In genomic region chr3:69426291-69426690, GRCh38 we compare ENCODE assay signal across 15 cellular contexts. TPM values are rescaled to one million over a fixed set of nuclear protein-coding genes. Genes with fewer than 3 reads are reported as not detected.
DNase-seq lines count a peak whose midpoint lies in the region; ATAC-seq, FAIRE-seq and TF ChIP-seq lines count a peak whose summit lies in the region.
"Had no signal": no experiment of that assay in that cellular context is flagged by ENCODE, and none has a peak within 500 bp of the region (broad histone marks: within the 10 kb centered on the region; RNA-seq: fewer than 3 reads in every experiment).

No MANE protein-coding gene starts in this region.

- H3K27me3 ChIP-seq in Caco-2 (replicated peaks; ENCODE audit: control insufficient read depth, insufficient read depth, low read length) (no peaks in the 10 kb centered on the region), GM12878 (replicated peaks in 1 of 2; ENCODE audit: control insufficient read depth in 2 of 2, insufficient read depth in 2 of 2, low read length in 1 of 2) (no peaks in the 10 kb centered on the region; a peak in 1 of 4 replicates), neuronal stem cell (ENCODE audit: control insufficient read depth in 3 of 3, insufficient read depth in 3 of 3, low read depth in 1 of 3, low read length in 3 of 3) (no peaks in the 10 kb centered on the region), mammary epithelial cell (ENCODE audit: insufficient read depth, low read length) (no peaks in the 10 kb centered on the region), left lung (no peaks in the 10 kb centered on the region)
- H3K27me3 ChIP-seq: SJSA1 had no signal

- RAD21 ChIA-PET in GM12878 (lab: Charles Lee; ENCODE audit: unreplicated experiment): interaction anchor here (0.9 to 6.3 kb wide), 11 partner anchors 11 to 268 kb away, joined by 3 to 47 read pairs (median 4); no protein-coding TSS in a partner anchor

- peak overlapping the region; percentile 44 for H3K4me3 Mint-ChIP-seq in Caco-2 (ENCODE audit: unreplicated experiment)
- H3K4me3 Mint-ChIP-seq: B cell had no signal

- no peak overlapping the region for H2BK120ac ChIP-seq in neuronal stem cell (ENCODE audit: low read depth, low read length)

- no peaks in the 10 kb centered on the region for H3K9me3 Mint-ChIP-seq in Caco-2 (ENCODE audit: unreplicated experiment)

- H3K4me1 Mint-ChIP-seq in Caco-2 (ENCODE audit: low read depth, unreplicated experiment): peaks cover 28% of the 10 kb centered on the region
- H3K4me1 Mint-ChIP-seq: B cell had no signal

- H3K23ac ChIP-seq in neuronal stem cell (ENCODE audit: low read depth, low read length, poor library complexity): no peak overlapping the region

- ATAC-seq in GM12878 (peak; percentile 32; the same call in 2 of the 3 replicates), left lung (no peak)
- ATAC-seq: Panc1 had no signal

- no peak for TF ChIP-seq CTCF in Caco-2 (IDR thresholded peaks at IDR 0.05; ENCODE audit: insufficient read depth in 1 of 2, low read depth in 1 of 2, low read length in 1 of 2, severe bottlenecking in 1 of 2, unreplicated experiment in 1 of 2)
- TF ChIP-seq CTCF in NB4 (IDR thresholded peaks at IDR 0.05; ENCODE audit: low read depth, low read length): no peak
- TF ChIP-seq CTCF in GM12878 (IDR thresholded peaks at IDR 0.05 in 2 of 3, conservative IDR thresholded peaks at IDR 0.05 in 1 of 3; ENCODE audit: control insufficient read depth in 2 of 3, extremely low read depth in 1 of 3, insufficient read depth in 1 of 3, low read depth in 3 of 3, low read length in 3 of 3): no peak
- TF ChIP-seq CTCF in mammary epithelial cell (conservative IDR thresholded peaks at IDR 0.05 in 1 of 2, IDR thresholded peaks at IDR 0.05 in 1 of 2; ENCODE audit: extremely low read depth in 1 of 2, insufficient read depth in 1 of 2, low read depth in 1 of 2, low read length in 2 of 2): no peak
- no peak for TF ChIP-seq CTCF in left lung (IDR thresholded peaks at IDR 0.05)

- intact Hi-C loops in Caco-2 (cut with micrococcal nuclease; ENCODE audit: unreplicated experiment): loop anchor here (1.0 to 5.0 kb wide), 2 partner anchors 13 to 246 kb away; no protein-coding TSS in a partner anchor
- intact Hi-C loops in GM12878 (cut with micrococcal nuclease; ENCODE audit: unreplicated experiment): loop anchor here (5.0 kb wide), 3 partner anchors 119 to 304 kb away; partner anchors contain the start of gene LMOD3
- intact Hi-C loops in mammary epithelial cell (cut with micrococcal nuclease): loop anchor here (5.0 kb wide), 1 partner anchor 246 kb away; no protein-coding TSS in a partner anchor
- intact Hi-C loops in left lung (cut with DNase I): loop anchor here in 1 of 2 donors (10.0 kb wide), 1 partner anchor 101 kb away; no protein-coding TSS in a partner anchor

- H3K27ac ChIP-seq in GM12878 (ENCODE audit: control insufficient read depth, insufficient read depth) (no peak overlapping the region), neuronal stem cell (replicated peaks; ENCODE audit: low read length) (no peak overlapping the region), mammary epithelial cell (ENCODE audit: insufficient read depth, low read depth, low read length) (no peak overlapping the region), left lung (no peak overlapping the region)
- H3K27ac ChIP-seq: SJSA1 had no signal

- CTCF ChIA-PET in Caco-2 (lab: Charles Lee) (interaction anchor here (1.0 to 1.7 kb wide), 4 partner anchors 16 to 264 kb away, joined by 3 to 7 read pairs (median 5); no protein-coding TSS in a partner anchor), GM12878 (lab: Yijun Ruan, JAX) (interaction anchor here (0.8 to 10.5 kb wide), 21 partner anchors 9 to 325 kb away, joined by 3 to 158 read pairs (median 6); no protein-coding TSS in a partner anchor), mammary epithelial cell (lab: Charles Lee; ENCODE audit: low non-redundant PET) (no interaction called here)

- BruUV-seq in Caco-2 (replicated peaks; lab: Mats Ljungman, UMichigan) (no TSS peak), GM12878 (replicated peaks; lab: Mats Ljungman, UMichigan) (no TSS peak), mammary epithelial cell (replicated peaks; lab: Mats Ljungman, UMichigan) (no TSS peak)

- dilution Hi-C loops in mammary epithelial cell (cut with HindIII; ENCODE audit: low sequenced_read_pairs): no loop called here

- no peak overlapping the region for H3K18ac ChIP-seq in neuronal stem cell (ENCODE audit: low read length)

- no peak overlapping the region for H2BK5ac ChIP-seq in neuronal stem cell (ENCODE audit: low read length)

- no peaks in the 10 kb centered on the region for H3K36me3 Mint-ChIP-seq in Caco-2 (ENCODE audit: insufficient read depth, unreplicated experiment)

- H4K20me1 ChIP-seq in GM12878 (ENCODE audit: control insufficient read depth, insufficient read depth) (no peaks in the 10 kb centered on the region), mammary epithelial cell (ENCODE audit: insufficient read depth, low read length) (no peaks in the 10 kb centered on the region)

- H3K79me1 ChIP-seq in neuronal stem cell (ENCODE audit: low read depth, low read length): no peaks in the 10 kb centered on the region

- H3K4me1 ChIP-seq in Caco-2 (peaks cover 21% of the 10 kb centered on the region), GM12878 (ENCODE audit: control insufficient read depth, insufficient read depth, low read length) (no peaks in the 10 kb centered on the region), neuronal stem cell (ENCODE audit: control insufficient read depth in 2 of 2, insufficient read depth in 1 of 2, low read depth in 1 of 2, low read length in 2 of 2) (no peaks in the 10 kb centered on the region), mammary epithelial cell (ENCODE audit: insufficient read depth, low read length) (peaks cover 26% of the 10 kb centered on the region), left lung (peaks cover under 1 to 6% of the 10 kb centered on the region in 2 donors)
- H3K4me1 ChIP-seq: SJSA1 had no signal

- FAIRE-seq in GM12878 (lab: Jason Lieb, UNC): no peak

- TF ChIP-seq EP300 in GM12878 (IDR thresholded peaks at IDR 0.05; ENCODE audit: borderline replicate concordance in 1 of 2, control insufficient read depth in 1 of 2, low read depth in 2 of 2, low read length in 2 of 2): no peak

- 44% methylated on average over 5 of the region's 5 CpGs for WGBS in GM12878 (ENCODE audit: insufficient coverage, insufficient replicate concordance, low lambda C conversion rate, missing lambda C conversion rate)
- no CpG with 5 or more reads among the region's 5 CpGs for WGBS in neuronal stem cell (ENCODE audit: extremely low coverage in 2 of 2, insufficient read length in 2 of 2, insufficient replicate concordance in 1 of 2), 2 donors
- WGBS in mammary epithelial cell (ENCODE audit: low coverage, missing lambda C conversion rate): 86% methylated on average over 5 of the region's 5 CpGs

- H3K27me3 Mint-ChIP-seq in Caco-2 (ENCODE audit: insufficient read depth, unreplicated experiment): no peaks in the 10 kb centered on the region
- H3K27me3 Mint-ChIP-seq: B cell had no signal

- H3K9ac ChIP-seq in GM12878 (ENCODE audit: control insufficient read depth, insufficient read depth, low read length): no peak overlapping the region
- no peak overlapping the region for H3K9ac ChIP-seq in neuronal stem cell (ENCODE audit: low read depth, low read length, poor library complexity)
- H3K9ac ChIP-seq in mammary epithelial cell (ENCODE audit: insufficient read depth, low read length): no peak overlapping the region

- SMC1A ChIA-PET in GM12878 (lab: Charles Lee; ENCODE audit: uncharacterized antibody, unreplicated experiment): interaction anchor here (1.0 to 8.4 kb wide), 11 partner anchors 11 to 306 kb away, joined by 3 to 100 read pairs (median 42); no protein-coding TSS in a partner anchor

- in situ Hi-C loops in GM12878 (cut with MboI) (no loop called here), mammary epithelial cell (cut with MboI; ENCODE audit: low sequenced_read_pairs in 2 of 2) (loop anchor here (10.0 to 25.0 kb wide), 3 partner anchors 236 to 271 kb away; no protein-coding TSS in a partner anchor)

- no peak overlapping the region for H2BK12ac ChIP-seq in neuronal stem cell (ENCODE audit: low read length)

- H3K27ac Mint-ChIP-seq in Caco-2 (ENCODE audit: unreplicated experiment): peak overlapping the region; percentile 77
- H3K27ac Mint-ChIP-seq: B cell had no signal

- H2BK15ac ChIP-seq in neuronal stem cell (ENCODE audit: low read length): no peak overlapping the region

- H3K9me3 ChIP-seq in Caco-2 (no peaks in the 10 kb centered on the region), GM12878 (replicated peaks; ENCODE audit: control insufficient read depth, insufficient read depth, low read length) (no peaks in the 10 kb centered on the region), neuronal stem cell (replicated peaks in 1 of 2; ENCODE audit: control insufficient read depth in 2 of 2, insufficient read depth in 1 of 2, low read depth in 1 of 2, low read length in 2 of 2) (no peaks in the 10 kb centered on the region), mammary epithelial cell (replicated peaks; ENCODE audit: insufficient read depth, low read length) (no peaks in the 10 kb centered on the region), left lung (no peaks in the 10 kb centered on the region)
- H3K9me3 ChIP-seq: SJSA1 had no signal

- H3K4me2 ChIP-seq in GM12878 (ENCODE audit: control insufficient read depth, insufficient read depth) (no peak overlapping the region), neuronal stem cell (ENCODE audit: insufficient read depth, low read length, poor library complexity, severe bottlenecking) (no peak overlapping the region), mammary epithelial cell (ENCODE audit: insufficient read depth, low read depth, low read length) (no peak overlapping the region)

- H2AK5ac ChIP-seq in neuronal stem cell (ENCODE audit: low read depth, low read length): no peak overlapping the region

- no peak overlapping the region for H3K4ac ChIP-seq in neuronal stem cell (ENCODE audit: low read length)

- TF ChIP-seq POLR2A in NB4 (IDR thresholded peaks at IDR 0.05; ENCODE audit: extremely low read depth, insufficient read length) (no peak), GM12878 (IDR thresholded peaks at IDR 0.05; ENCODE audit: low read depth, low read length) (no peak)

- H4K8ac ChIP-seq in neuronal stem cell (ENCODE audit: low read depth, low read length): no peak overlapping the region

- no peak for TF ChIP-seq RAD21 in GM12878 (IDR thresholded peaks at IDR 0.05; ENCODE audit: insufficient read depth, low read depth, low read length)

- H2AFZ ChIP-seq in GM12878 (ENCODE audit: control insufficient read depth, low read depth, low read length): no peak overlapping the region
- H2AFZ ChIP-seq in neuronal stem cell (ENCODE audit: low read length): peak overlapping the region; percentile 41
- no peak overlapping the region for H2AFZ ChIP-seq in mammary epithelial cell (ENCODE audit: low read depth, low read length)

- POLR2A ChIA-PET in Caco-2 (lab: Charles Lee): no interaction called here
- POLR2A ChIA-PET in GM12878 (lab: Charles Lee): interaction anchor here (1.9 to 2.6 kb wide), 2 partner anchors 15 to 100 kb away, joined by 4 to 7 read pairs; no protein-coding TSS in a partner anchor

- DNase-seq in Caco-2: peak; percentile 38 to 52
- DNase-seq in NB4 (ENCODE audit: low read depth): peak; percentile 4
- DNase-seq in GM12878 (ENCODE audit: low read depth, low spot score): no peak
- no peak for DNase-seq in neuronal stem cell (ENCODE audit: low spot score)
- no peak for DNase-seq in mammary epithelial cell
- DNase-seq in left lung: no peak
- no peak for DNase-seq in NCI-H187 treated with DMSO at 0.1 percent for 48 hours (lab: John Stamatoyannopoulos, UW)
- DNase-seq: GDM1, HCEC 1CT, NCI-H1417, NCI-H187, NCI-H226 had no signal

- H3K79me2 ChIP-seq in GM12878 (ENCODE audit: control insufficient read depth, insufficient read depth, low read length): no peaks in the 10 kb centered on the region
- H3K79me2 ChIP-seq in mammary epithelial cell (ENCODE audit: insufficient read depth, low read length): peaks cover 47% of the 10 kb centered on the region

- H3K4me3 ChIP-seq in Caco-2 (ENCODE audit: low read depth, low read length): no peak overlapping the region
- no peak overlapping the region for H3K4me3 ChIP-seq in NB4 (ENCODE audit: low read depth, low read length)
- H3K4me3 ChIP-seq in GM12878: no peak overlapping the region
- H3K4me3 ChIP-seq in neuronal stem cell (ENCODE audit: low read length in 2 of 2): no peak overlapping the region
- H3K4me3 ChIP-seq in mammary epithelial cell (replicated peaks in 1 of 3; ENCODE audit: insufficient read depth in 1 of 3, low read depth in 2 of 3, low read length in 3 of 3): no peak overlapping the region
- H3K4me3 ChIP-seq in left lung: no peak overlapping the region
- H3K4me3 ChIP-seq: SJSA1 had no signal

- H3K36me3 ChIP-seq in Caco-2 (ENCODE audit: control insufficient read depth, insufficient read depth, low read length) (no peaks in the 10 kb centered on the region), GM12878 (ENCODE audit: control insufficient read depth in 2 of 2, insufficient read depth in 2 of 2, low read length in 1 of 2) (no peaks in the 10 kb centered on the region), neuronal stem cell (replicated peaks in 1 of 2; ENCODE audit: control insufficient read depth in 2 of 2, insufficient read depth in 2 of 2, low read length in 2 of 2) (no peaks in the 10 kb centered on the region), mammary epithelial cell (ENCODE audit: insufficient read depth, low read length) (peaks cover under 1% of the 10 kb centered on the region), left lung (no peaks in the 10 kb centered on the region)
- H3K36me3 ChIP-seq: SJSA1 had no signal

- H3K14ac ChIP-seq in neuronal stem cell (ENCODE audit: low read length): no peak overlapping the region

- no peak overlapping the region for H4K91ac ChIP-seq in neuronal stem cell (ENCODE audit: low read depth, low read length, poor library complexity)

RNA-seq across cellular contexts. Expression of gene FRMD4B, which starts 40.4 kb away (rescaled TPM):
- total RNA-seq in Caco-2 (2022): 43.2 and 47.5 TPM in 2 replicates
- total RNA-seq in GM12878 (2013; cell fraction: nucleolus; rRNA removed): 90.0 and 92.7 TPM in 2 replicates
- 8.2 and 9.0 TPM in 2 replicates for total RNA-seq in GM12878 (2014; rRNA removed)
- 10.6 and 10.8 TPM in 2 replicates for total RNA-seq in GM12878 (2014; rRNA removed; fragmentation: Illumina TruSeq; extraction: Trizol)
- 6.9 TPM in 2 replicates for total RNA-seq in GM12878 (2021)
- polyA plus RNA-seq in GM12878 (2011; ENCODE audit: low read depth): 0.08 TPM
- 6.7 and 6.9 TPM in 2 replicates for polyA plus RNA-seq in GM12878 (2011; rRNA removed)
- polyA plus RNA-seq in GM12878 (2011; cell fraction: cytosol; rRNA removed): 4.5 and 5.4 TPM in 2 replicates
- 7.4 and 7.7 TPM in 2 replicates for polyA plus RNA-seq in GM12878 (2011; cell fraction: nucleus; rRNA removed)
- 0.89 and 1.1 TPM in 2 replicates for polyA plus RNA-seq in GM12878 (2012)
- polyA plus RNA-seq in GM12878 (2014; fragmentation: Illumina TruSeq; extraction: Trizol): 9.1 and 9.8 TPM in 2 replicates
- 10 to 100 TPM in 1 of 2 experiments, 1 to 10 TPM in 1; 7.0 to 11.4 TPM for polyA plus RNA-seq in GM12878 (2014; fragmentation: Nextera tagmentation; extraction: Ambion mirVana)
- polyA plus RNA-seq in GM12878 (2014; rRNA removed): 7.5 and 9.0 TPM in 2 replicates
- 1 to 10 TPM; 3.9 to 7.0 TPM for polyA plus RNA-seq in GM12878 (2016; fragmentation: Nextera tagmentation; extraction: Ambion mirVana)
- polyA minus RNA-seq in GM12878 (2011; rRNA and poly(A)+ RNA removed): 10.0 and 11.8 TPM in 2 replicates
- polyA minus RNA-seq in GM12878 (2011; cell fraction: cytosol; rRNA and poly(A)+ RNA removed): 2.7 and 3.7 TPM in 2 replicates
- polyA minus RNA-seq in GM12878 (2011; cell fraction: nucleus; rRNA and poly(A)+ RNA removed): 7.7 and 11.7 TPM in 2 replicates
- 9.6 TPM for polyA plus RNA-seq in neuronal stem cell (2013, experiment 1 of 2)
- polyA plus RNA-seq in neuronal stem cell (2013, experiment 2 of 2): 9.9 TPM
- 10 to 100 TPM; 42.0 to 64.1 TPM for total RNA-seq in mammary epithelial cell
- 26.5 TPM for polyA plus RNA-seq in mammary epithelial cell
- 91.6 TPM for polyA minus RNA-seq in mammary epithelial cell
- 10 to 100 TPM; 49.0 to 70.6 TPM for total RNA-seq in left lung

Comparison
In these comparisons a context has a peak if more than half of its experiments do, and no peak if none do; other contexts are left out.
1. DNase-seq: peak in Caco-2 (2 of 2) and NB4 (single experiment); none in GM12878 (single experiment), neuronal stem cell (single experiment), mammary epithelial cell (single experiment), left lung (0 of 2) and NCI-H187 treated with DMSO at 0.1 percent for 48 hours (single experiment).